ENCODE assay signal across 8 cellular contexts in the genomic region with DNA sequence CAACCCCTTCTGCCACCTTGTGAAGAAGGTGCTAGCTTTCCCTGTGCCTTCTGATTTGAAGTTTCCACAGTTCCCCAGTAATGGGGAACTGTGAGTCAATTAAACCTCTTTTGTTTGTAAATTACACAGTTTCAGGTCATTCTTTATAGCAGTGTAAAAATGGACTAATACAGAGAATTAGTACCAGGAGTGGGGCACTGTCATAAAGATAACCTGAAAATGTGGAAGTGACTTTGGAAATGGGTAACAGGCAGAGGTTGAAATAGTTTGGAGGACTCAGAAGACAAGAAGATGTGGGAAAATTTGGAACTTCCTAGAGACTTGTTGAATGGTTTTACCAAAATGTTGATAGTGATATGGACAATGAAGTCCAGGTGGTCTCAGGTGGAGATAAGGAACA.
"Had no signal": no experiment of that assay in that cellular context is flagged by ENCODE, and none has a peak within 500 bp of the region (broad histone marks: within the 10 kb centered on the region; RNA-seq: fewer than 3 reads in every experiment).

No MANE protein-coding gene starts in this region.

- DNase-seq: GDM1, GF-D8 had no signal

- ATAC-seq: GM12878 had no signal

- H3K4me3 ChIP-seq: GM12878 had no signal

- FAIRE-seq: G401.6, GM12878, GM12891, GM12892, GM18507, GM19239 had no signal
